In genomic region chr16:85331685-85332084, GRCh38 we compare ENCODE assay signal across 1 cellular context.
TF ChIP-seq lines count a peak whose summit lies in the region.

No MANE protein-coding gene starts in this region.

TF ChIP-seq in HEK293, 187 proteins besides CTCF, POLR2A, EP300 and RAD21 (continued from another document):
- no peak for TF ChIP-seq PRDM2 (tag by site-specific recombination; IDR thresholded peaks at IDR 0.05; ENCODE audit: borderline replicate concordance)
- TF ChIP-seq ZNF677 (tag by site-specific recombination; IDR thresholded peaks at IDR 0.05): no peak
- TF ChIP-seq ATF2 (tag by site-specific recombination; IDR thresholded peaks at IDR 0.05; ENCODE audit: low read depth): no peak
- peak; percentile 30; the same call in 1 of the 2 replicates for TF ChIP-seq KLF17 (tag by site-specific recombination; IDR thresholded peaks at IDR 0.05)
- TF ChIP-seq ZNF19 (tag by site-specific recombination; IDR thresholded peaks at IDR 0.05; ENCODE audit: low read depth): no peak
- no peak for TF ChIP-seq ZNF843 (tag by site-specific recombination; IDR thresholded peaks at IDR 0.05)
- no peak for TF ChIP-seq ZNF529 (tag by site-specific recombination; IDR thresholded peaks at IDR 0.05; ENCODE audit: insufficient replicate concordance)
- no peak for TF ChIP-seq MEIS1 (CRISPR knock-in tag; IDR thresholded peaks at IDR 0.05; ENCODE audit: borderline replicate concordance)
- TF ChIP-seq ZNF394 (tag by site-specific recombination; IDR thresholded peaks at IDR 0.05; ENCODE audit: borderline replicate concordance): peak; percentile 67; the same call in 1 of the 2 replicates
- no peak for TF ChIP-seq ZNF350 (tag by site-specific recombination; IDR thresholded peaks at IDR 0.05)
- no peak for TF ChIP-seq ZNF354C (tag by site-specific recombination; IDR thresholded peaks at IDR 0.05; ENCODE audit: borderline replicate concordance, low read depth)
